1 cellular context compared by ENCODE assay signal in the genomic region with DNA sequence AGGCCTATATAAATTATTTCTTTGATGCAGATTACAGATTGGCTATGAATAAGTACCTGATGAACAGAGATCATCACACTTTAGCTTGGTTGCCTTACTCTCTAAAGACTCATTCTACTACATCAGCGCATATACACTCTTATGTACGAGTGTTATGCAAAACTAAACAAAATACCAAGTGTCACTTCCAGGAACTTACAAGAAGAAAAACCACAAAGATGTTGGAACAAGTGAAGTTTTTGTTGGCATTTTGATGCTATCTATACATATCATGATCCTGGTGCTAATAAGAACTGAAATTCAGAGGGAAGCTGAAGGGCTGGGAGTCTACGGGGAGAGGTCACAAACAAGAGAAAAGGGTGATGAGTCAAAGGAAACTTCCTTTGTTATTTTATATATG.
TF ChIP-seq lines count a peak whose summit lies in the region.

No MANE protein-coding gene starts in this region.

TF ChIP-seq in SK-N-SH treated with all-trans-retinoic acid at 6 μM for 48 hours, 23 proteins besides CTCF, POLR2A, EP300 and RAD21:
- TF ChIP-seq, protein P1, sequence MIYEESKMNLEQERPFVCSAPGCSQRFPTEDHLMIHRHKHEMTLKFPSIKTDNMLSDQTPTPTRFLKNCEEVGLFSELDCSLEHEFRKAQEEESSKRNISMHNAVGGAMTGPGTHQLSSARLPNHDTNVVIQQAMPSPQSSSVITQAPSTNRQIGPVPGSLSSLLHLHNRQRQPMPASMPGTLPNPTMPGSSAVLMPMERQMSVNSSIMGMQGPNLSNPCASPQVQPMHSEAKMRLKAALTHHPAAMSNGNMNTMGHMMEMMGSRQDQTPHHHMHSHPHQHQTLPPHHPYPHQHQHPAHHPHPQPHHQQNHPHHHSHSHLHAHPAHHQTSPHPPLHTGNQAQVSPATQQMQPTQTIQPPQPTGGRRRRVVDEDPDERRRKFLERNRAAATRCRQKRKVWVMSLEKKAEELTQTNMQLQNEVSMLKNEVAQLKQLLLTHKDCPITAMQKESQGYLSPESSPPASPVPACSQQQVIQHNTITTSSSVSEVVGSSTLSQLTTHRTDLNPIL (CRISPR knock-in tag; IDR thresholded peaks at IDR 0.05; ENCODE audit: low read depth): no peak
- no peak for TF ChIP-seq ZNF70 (CRISPR knock-in tag; IDR thresholded peaks at IDR 0.05)
- no peak for TF ChIP-seq TOX (CRISPR knock-in tag; IDR thresholded peaks at IDR 0.05; ENCODE audit: borderline replicate concordance)
- no peak for TF ChIP-seq ZFP30 (CRISPR knock-in tag; IDR thresholded peaks at IDR 0.05)
- TF ChIP-seq SNAI2 (CRISPR knock-in tag; IDR thresholded peaks at IDR 0.05): no peak
- no peak for TF ChIP-seq GLIS3 (CRISPR knock-in tag; IDR thresholded peaks at IDR 0.05)
- no peak for TF ChIP-seq ARNTL (CRISPR knock-in tag; IDR thresholded peaks at IDR 0.05; ENCODE audit: borderline replicate concordance, low read depth)
